Comparison of ENCODE assay signal across 8 cellular contexts in the genomic region with DNA sequence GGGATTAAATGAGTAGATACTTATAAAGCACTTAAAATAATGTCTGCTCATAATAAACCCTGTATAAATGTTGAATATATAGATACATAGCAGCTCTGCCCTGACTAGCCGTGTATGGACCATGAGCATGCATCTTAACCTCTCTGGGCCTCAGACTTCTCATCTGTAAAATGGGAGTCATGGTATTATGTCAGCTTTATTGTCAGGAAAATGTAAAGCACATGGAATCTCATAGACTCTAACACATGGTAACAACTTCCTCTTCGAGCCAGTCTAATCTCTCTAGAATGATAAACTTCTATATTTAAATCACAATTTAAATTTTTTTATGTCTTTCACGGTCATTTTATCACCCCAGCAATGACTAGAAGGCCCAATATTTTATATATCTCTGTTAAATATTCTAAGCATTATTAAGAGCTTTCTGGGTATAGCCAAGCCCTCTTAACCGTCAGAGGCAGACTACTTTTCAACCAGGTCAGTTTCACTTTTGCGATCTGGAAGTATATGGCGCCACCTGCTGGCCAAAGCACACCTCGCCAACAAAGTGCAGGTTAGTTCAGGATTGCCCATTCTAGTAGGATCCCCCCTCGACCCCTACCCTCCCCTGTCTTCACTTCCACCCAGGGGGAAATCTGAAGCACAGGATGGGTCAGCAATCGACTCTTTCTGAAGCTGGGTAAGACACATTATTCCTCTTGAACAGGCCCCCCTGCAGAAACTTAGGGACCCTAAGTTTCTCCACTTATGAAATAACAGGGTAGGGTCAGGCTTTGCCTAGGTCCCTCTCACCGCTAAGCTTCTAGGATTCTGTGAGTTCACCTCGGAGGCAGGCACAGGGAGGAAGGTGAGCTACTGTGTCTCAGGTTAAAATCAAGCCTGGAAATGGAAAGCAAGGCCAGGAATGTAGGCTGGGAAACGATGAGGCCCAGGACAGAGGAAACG. TPM values are rescaled to one million over a fixed set of nuclear protein-coding genes. Genes with fewer than 3 reads are reported as not detected.
A peak's percentile ranks its signal among the peaks of the same experiment; 100 is the strongest.
DNase-seq lines count a peak whose midpoint lies in the region; ATAC-seq and TF ChIP-seq lines count a peak whose summit lies in the region.

No MANE protein-coding gene starts in this region.

- ATAC-seq in GM23338 (peak; percentile 92), foreskin keratinocyte (peak; percentile 85), thoracic aorta (ENCODE audit: insufficient number of reproducible peaks, low FRiP score, low read depth) (peak; percentile 42)

- H3K4me1 Mint-ChIP-seq in GM23338: peaks cover 31% of the 10 kb centered on the region
- H3K4me1 Mint-ChIP-seq in activated T-helper 2 cell treated with anti-CD3 and anti-CD28 coated beads, Interferon-gamma antibody, Interleukin-2, Interleukin-4, amounts not matched to agents 10 μg/mL and 5 μg/mL and 100 μg/mL, durations not matched to agents 14 hours and 24 hours and 36 hours (ENCODE audit: low read depth): peaks cover 18% of the 10 kb centered on the region

- H3F3A ChIP-seq in GM23338 (replicated peaks; ENCODE audit: low read depth): no peaks in the 10 kb centered on the region

- H3K79me2 ChIP-seq in GM23338 (replicated peaks; ENCODE audit: insufficient read depth) (no peaks in the 10 kb centered on the region), osteoblast (ENCODE audit: insufficient read depth, low read length) (no peaks in the 10 kb centered on the region)

- no peak overlapping the region for H3K27ac ChIP-seq in GM23338 (ENCODE audit: low read depth)
- no peak overlapping the region for H3K27ac ChIP-seq in foreskin keratinocyte
- peak overlapping the region; percentile 23 for H3K27ac ChIP-seq in osteoblast (ENCODE audit: low read depth, low read length)
- H3K27ac ChIP-seq in thoracic aorta: no peak overlapping the region

- H3K4me2 ChIP-seq in GM23338: no peak overlapping the region
- H3K4me2 ChIP-seq in osteoblast (ENCODE audit: insufficient read depth, low read length): peak overlapping the region; percentile 35

- peak; percentile 72 for DNase-seq in G401 (ENCODE audit: low spot score)
- DNase-seq in GM23338 (ENCODE audit: low spot score): peak; percentile 91
- peak; percentile 88 to 90 for DNase-seq in Kasumi-1 (lab: John Stamatoyannopoulos, UW)
- DNase-seq in SHP77 treated with DMSO at 0.1 percent for 48 hours (lab: John Stamatoyannopoulos, UW): peak; percentile 17
- peak; percentile 75 for DNase-seq in activated T-helper 2 cell treated with anti-CD3 and anti-CD28 coated beads, Interferon-gamma antibody, Interleukin-2, Interleukin-4, amounts not matched to agents 10 μg/mL and 5 μg/mL and 100 μg/mL, durations not matched to agents 14 hours and 24 hours and 36 hours (ENCODE audit: low spot score)
- peak; percentile 22 to 58 for DNase-seq in foreskin keratinocyte
- peak; percentile 95 for DNase-seq in osteoblast (ENCODE audit: insufficient read length, low spot score, missing footprints)
- no peak for DNase-seq in thoracic aorta (ENCODE audit: low spot score)

- H3K9me2 ChIP-seq in GM23338 (ENCODE audit: insufficient read depth): no peaks in the 10 kb centered on the region

- no peaks in the 10 kb centered on the region for H3K27me3 ChIP-seq in GM23338 (ENCODE audit: insufficient read depth)
- H3K27me3 ChIP-seq in foreskin keratinocyte: peaks cover 5% of the 10 kb centered on the region
- H3K27me3 ChIP-seq in osteoblast (ENCODE audit: insufficient read depth, low read length): peaks cover 4% of the 10 kb centered on the region
- no peaks in the 10 kb centered on the region for H3K27me3 ChIP-seq in thoracic aorta (replicated peaks; ENCODE audit: insufficient read depth)

- no peaks in the 10 kb centered on the region for H3K36me3 ChIP-seq in GM23338 (ENCODE audit: insufficient read depth)
- H3K36me3 ChIP-seq in osteoblast (ENCODE audit: insufficient read depth, low read length): no peaks in the 10 kb centered on the region
- H3K36me3 ChIP-seq in thoracic aorta: no peaks in the 10 kb centered on the region

- no peak overlapping the region for H3K27ac Mint-ChIP-seq in GM23338
- H3K27ac Mint-ChIP-seq in activated T-helper 2 cell treated with anti-CD3 and anti-CD28 coated beads, Interferon-gamma antibody, Interleukin-2, Interleukin-4, amounts not matched to agents 10 μg/mL and 5 μg/mL and 100 μg/mL, durations not matched to agents 14 hours and 24 hours and 36 hours: peak overlapping the region; percentile 86

- H3K9me3 ChIP-seq in osteoblast (ENCODE audit: low read depth, low read length) (no peaks in the 10 kb centered on the region), thoracic aorta (no peaks in the 10 kb centered on the region)

- no peak overlapping the region for H2AFZ ChIP-seq in GM23338
- H2AFZ ChIP-seq in osteoblast (ENCODE audit: low read length): peak overlapping the region; percentile 7

- no peak overlapping the region for H3K4me3 Mint-ChIP-seq in GM23338
- peak overlapping the region; percentile 59 for H3K4me3 Mint-ChIP-seq in activated T-helper 2 cell treated with anti-CD3 and anti-CD28 coated beads, Interferon-gamma antibody, Interleukin-2, Interleukin-4, amounts not matched to agents 10 μg/mL and 5 μg/mL and 100 μg/mL, durations not matched to agents 14 hours and 24 hours and 36 hours (ENCODE audit: low read depth)

- H3K4me1 ChIP-seq in GM23338 (ENCODE audit: insufficient read depth) (peaks cover 13% of the 10 kb centered on the region), foreskin keratinocyte (no peaks in the 10 kb centered on the region), osteoblast (ENCODE audit: insufficient read depth, low read length) (peaks cover 10% of the 10 kb centered on the region), thoracic aorta (ENCODE audit: control insufficient read depth in 1 of 2, low read depth in 2 of 2) (peaks cover 3 to 10% of the 10 kb centered on the region in 2 donors)

- in situ Hi-C loops in G401 (cut with HindIII; ENCODE audit: low sequenced_read_pairs): no loop called here

- intact Hi-C loops in activated T-helper 2 cell treated with anti-CD3 and anti-CD28 coated beads, Interferon-gamma antibody, Interleukin-2, Interleukin-4, amounts not matched to agents 10 μg/mL and 5 μg/mL and 100 μg/mL, durations not matched to agents 14 hours and 24 hours and 36 hours (cut with micrococcal nuclease): loop anchor here (1.0 to 10.0 kb wide), 7 partner anchors 74 to 800 kb away; no protein-coding TSS in a partner anchor

- H4K20me1 ChIP-seq in GM23338 (replicated peaks; ENCODE audit: insufficient read depth) (no peaks in the 10 kb centered on the region), osteoblast (ENCODE audit: insufficient read depth, low read length) (no peaks in the 10 kb centered on the region)

- H3K4me3 ChIP-seq in GM23338 (no peak overlapping the region), osteoblast (ENCODE audit: insufficient read depth, low read length) (no peak overlapping the region), thoracic aorta (peak overlapping the region; percentile 44)

- no peaks in the 10 kb centered on the region for H3K36me3 Mint-ChIP-seq in GM23338 (ENCODE audit: low read depth)
- H3K36me3 Mint-ChIP-seq in activated T-helper 2 cell treated with anti-CD3 and anti-CD28 coated beads, Interferon-gamma antibody, Interleukin-2, Interleukin-4, amounts not matched to agents 10 μg/mL and 5 μg/mL and 100 μg/mL, durations not matched to agents 14 hours and 24 hours and 36 hours (ENCODE audit: low read depth): no peaks in the 10 kb centered on the region

- TF ChIP-seq CTCF in GM23338 (conservative IDR thresholded peaks at IDR 0.05; ENCODE audit: low read depth in 2 of 2) (peak; percentile 91 to 95), foreskin keratinocyte (conservative IDR thresholded peaks at IDR 0.05) (peak; percentile 88), osteoblast (IDR thresholded peaks at IDR 0.05; ENCODE audit: extremely low read depth, low read depth, low read length) (peak; percentile 84), thoracic aorta (IDR thresholded peaks at IDR 0.05) (peak; percentile 88)

- no peaks in the 10 kb centered on the region; the same call in 2 of the 3 replicates for H3K9me3 Mint-ChIP-seq in GM23338
- no peaks in the 10 kb centered on the region for H3K9me3 Mint-ChIP-seq in activated T-helper 2 cell treated with anti-CD3 and anti-CD28 coated beads, Interferon-gamma antibody, Interleukin-2, Interleukin-4, amounts not matched to agents 10 μg/mL and 5 μg/mL and 100 μg/mL, durations not matched to agents 14 hours and 24 hours and 36 hours

- peaks cover 7% of the 10 kb centered on the region for H3K27me3 Mint-ChIP-seq in GM23338 (ENCODE audit: insufficient read depth, low read depth, poor library complexity)
- peaks cover 5% of the 10 kb centered on the region for H3K27me3 Mint-ChIP-seq in activated T-helper 2 cell treated with anti-CD3 and anti-CD28 coated beads, Interferon-gamma antibody, Interleukin-2, Interleukin-4, amounts not matched to agents 10 μg/mL and 5 μg/mL and 100 μg/mL, durations not matched to agents 14 hours and 24 hours and 36 hours (ENCODE audit: low read depth)

TF ChIP-seq in GM23338, 12 proteins besides CTCF, POLR2A, EP300 and RAD21 (continues in another document):
- no peak for TF ChIP-seq STAT1 (IDR thresholded peaks at IDR 0.05; ENCODE audit: unreplicated experiment)

RNA-seq across cellular contexts. Expression of a gene that starts 36.0 kb away (rescaled TPM):
- not detected in 2 replicates for total RNA-seq in G401 (2014; rRNA removed; shearing (Covaris generic))
- total RNA-seq in GM23338 (2014; rRNA removed; shearing (Covaris generic)): not detected in 2 replicates
- polyA plus RNA-seq in GM23338 (2016; fragmentation: Nextera tagmentation; extraction: Ambion mirVana): 0.16 and 0.42 TPM in 2 replicates
- not detected in 2 replicates for total RNA-seq in activated T-helper 2 cell treated with anti-CD3 and anti-CD28 coated beads, Interferon-gamma antibody, Interleukin-2, Interleukin-4, amounts not matched to agents 10 μg/mL and 5 μg/mL and 100 μg/mL, durations not matched to agents 14 hours and 24 hours and 36 hours
- 0.03 TPM in 1 of 2 replicates, not detected in the other for total RNA-seq in foreskin keratinocyte
- not detected in 2 replicates for polyA plus RNA-seq in foreskin keratinocyte
- not detected in 2 replicates for total RNA-seq in osteoblast
- 1 to 10 TPM in 1 of 2 donors, not detected in 1; 1.1 TPM for total RNA-seq in thoracic aorta

Comparison
In these comparisons a context has a peak if more than half of its experiments do, and no peak if none do; other contexts are left out.
1. ATAC-seq: peak in every context shown above with its lines; median percentile 92 in GM23338; 85 in foreskin keratinocyte; 42 in thoracic aorta.